Comparison of ENCODE assay signal across 1 cellular context in the genomic region with DNA sequence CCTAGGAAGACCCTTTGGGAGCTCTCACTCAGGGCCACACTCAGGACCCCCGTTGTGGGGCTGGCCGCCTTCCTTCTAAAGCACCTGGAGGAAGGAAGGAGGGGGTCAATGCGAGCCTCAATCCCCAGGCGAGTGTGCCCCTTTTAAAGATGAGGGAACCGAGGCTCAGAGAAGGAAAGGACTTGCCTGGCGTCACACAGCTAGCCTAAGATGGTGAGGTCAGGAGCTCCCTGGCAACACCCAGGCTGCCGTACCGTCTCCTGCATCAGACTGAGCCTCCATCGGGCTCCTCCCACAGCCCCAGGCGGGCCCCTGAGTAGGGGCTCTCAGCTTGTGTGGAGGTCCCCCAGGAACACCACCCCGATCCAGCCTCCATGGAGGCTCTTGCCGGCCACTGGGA.
TF ChIP-seq lines count a peak whose summit lies in the region.

No MANE protein-coding gene starts in this region.

TF ChIP-seq in K562, 482 proteins besides CTCF, POLR2A, EP300 and RAD21:
- no peak for TF ChIP-seq CTBP1 (IDR thresholded peaks at IDR 0.05; ENCODE audit: borderline replicate concordance)
- TF ChIP-seq ZFP36 (IDR thresholded peaks at IDR 0.05; ENCODE audit: low read depth, low read length, partially characterized antibody), result peak; percentile 56
